1 cellular context compared by ENCODE assay signal in the genomic region with DNA sequence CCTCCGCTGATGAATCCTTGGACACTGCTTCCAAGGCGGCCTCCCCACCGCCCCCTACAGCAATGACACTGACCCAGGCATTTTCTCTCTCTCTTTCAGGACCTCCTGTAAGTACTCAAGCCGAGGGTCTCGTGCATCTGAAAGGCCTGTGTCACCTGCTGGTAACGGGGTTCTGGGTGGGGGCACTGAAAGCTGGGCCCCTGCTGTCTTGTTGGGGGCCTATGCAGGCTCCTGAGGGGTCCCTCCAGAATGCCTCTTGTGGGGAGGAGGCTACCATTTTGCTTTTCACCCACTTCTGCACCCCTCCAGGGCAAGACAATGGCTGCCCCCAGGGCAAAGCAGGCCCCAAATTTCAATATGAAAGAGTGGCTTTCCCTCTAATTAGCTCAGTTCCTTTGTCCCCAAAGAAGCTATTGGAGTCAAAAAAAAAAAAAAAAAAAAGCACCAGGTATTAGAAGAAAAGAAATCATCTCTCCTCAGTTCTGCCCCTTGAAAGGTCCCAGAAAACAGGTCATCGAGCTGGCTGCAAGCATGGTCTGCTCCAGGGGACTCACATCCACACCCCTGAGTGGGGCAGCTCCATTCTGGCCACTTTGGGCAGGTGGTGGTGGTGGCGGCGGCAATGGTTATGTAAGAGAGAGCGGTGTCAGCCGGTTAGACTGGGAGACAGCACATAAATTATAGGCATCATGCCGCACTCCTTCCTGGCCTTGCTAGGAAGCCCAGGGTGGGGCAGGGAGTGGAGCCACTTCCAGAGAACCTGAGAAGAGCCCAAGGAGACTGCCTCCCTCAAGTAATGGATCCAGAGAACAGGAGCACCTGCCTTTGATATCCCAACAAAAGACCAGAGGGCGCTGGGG.
TF ChIP-seq lines count a peak whose summit lies in the region.

No MANE protein-coding gene starts in this region.

TF ChIP-seq in K562, 482 proteins besides CTCF, POLR2A, EP300 and RAD21:
- TF ChIP-seq, protein P1, sequence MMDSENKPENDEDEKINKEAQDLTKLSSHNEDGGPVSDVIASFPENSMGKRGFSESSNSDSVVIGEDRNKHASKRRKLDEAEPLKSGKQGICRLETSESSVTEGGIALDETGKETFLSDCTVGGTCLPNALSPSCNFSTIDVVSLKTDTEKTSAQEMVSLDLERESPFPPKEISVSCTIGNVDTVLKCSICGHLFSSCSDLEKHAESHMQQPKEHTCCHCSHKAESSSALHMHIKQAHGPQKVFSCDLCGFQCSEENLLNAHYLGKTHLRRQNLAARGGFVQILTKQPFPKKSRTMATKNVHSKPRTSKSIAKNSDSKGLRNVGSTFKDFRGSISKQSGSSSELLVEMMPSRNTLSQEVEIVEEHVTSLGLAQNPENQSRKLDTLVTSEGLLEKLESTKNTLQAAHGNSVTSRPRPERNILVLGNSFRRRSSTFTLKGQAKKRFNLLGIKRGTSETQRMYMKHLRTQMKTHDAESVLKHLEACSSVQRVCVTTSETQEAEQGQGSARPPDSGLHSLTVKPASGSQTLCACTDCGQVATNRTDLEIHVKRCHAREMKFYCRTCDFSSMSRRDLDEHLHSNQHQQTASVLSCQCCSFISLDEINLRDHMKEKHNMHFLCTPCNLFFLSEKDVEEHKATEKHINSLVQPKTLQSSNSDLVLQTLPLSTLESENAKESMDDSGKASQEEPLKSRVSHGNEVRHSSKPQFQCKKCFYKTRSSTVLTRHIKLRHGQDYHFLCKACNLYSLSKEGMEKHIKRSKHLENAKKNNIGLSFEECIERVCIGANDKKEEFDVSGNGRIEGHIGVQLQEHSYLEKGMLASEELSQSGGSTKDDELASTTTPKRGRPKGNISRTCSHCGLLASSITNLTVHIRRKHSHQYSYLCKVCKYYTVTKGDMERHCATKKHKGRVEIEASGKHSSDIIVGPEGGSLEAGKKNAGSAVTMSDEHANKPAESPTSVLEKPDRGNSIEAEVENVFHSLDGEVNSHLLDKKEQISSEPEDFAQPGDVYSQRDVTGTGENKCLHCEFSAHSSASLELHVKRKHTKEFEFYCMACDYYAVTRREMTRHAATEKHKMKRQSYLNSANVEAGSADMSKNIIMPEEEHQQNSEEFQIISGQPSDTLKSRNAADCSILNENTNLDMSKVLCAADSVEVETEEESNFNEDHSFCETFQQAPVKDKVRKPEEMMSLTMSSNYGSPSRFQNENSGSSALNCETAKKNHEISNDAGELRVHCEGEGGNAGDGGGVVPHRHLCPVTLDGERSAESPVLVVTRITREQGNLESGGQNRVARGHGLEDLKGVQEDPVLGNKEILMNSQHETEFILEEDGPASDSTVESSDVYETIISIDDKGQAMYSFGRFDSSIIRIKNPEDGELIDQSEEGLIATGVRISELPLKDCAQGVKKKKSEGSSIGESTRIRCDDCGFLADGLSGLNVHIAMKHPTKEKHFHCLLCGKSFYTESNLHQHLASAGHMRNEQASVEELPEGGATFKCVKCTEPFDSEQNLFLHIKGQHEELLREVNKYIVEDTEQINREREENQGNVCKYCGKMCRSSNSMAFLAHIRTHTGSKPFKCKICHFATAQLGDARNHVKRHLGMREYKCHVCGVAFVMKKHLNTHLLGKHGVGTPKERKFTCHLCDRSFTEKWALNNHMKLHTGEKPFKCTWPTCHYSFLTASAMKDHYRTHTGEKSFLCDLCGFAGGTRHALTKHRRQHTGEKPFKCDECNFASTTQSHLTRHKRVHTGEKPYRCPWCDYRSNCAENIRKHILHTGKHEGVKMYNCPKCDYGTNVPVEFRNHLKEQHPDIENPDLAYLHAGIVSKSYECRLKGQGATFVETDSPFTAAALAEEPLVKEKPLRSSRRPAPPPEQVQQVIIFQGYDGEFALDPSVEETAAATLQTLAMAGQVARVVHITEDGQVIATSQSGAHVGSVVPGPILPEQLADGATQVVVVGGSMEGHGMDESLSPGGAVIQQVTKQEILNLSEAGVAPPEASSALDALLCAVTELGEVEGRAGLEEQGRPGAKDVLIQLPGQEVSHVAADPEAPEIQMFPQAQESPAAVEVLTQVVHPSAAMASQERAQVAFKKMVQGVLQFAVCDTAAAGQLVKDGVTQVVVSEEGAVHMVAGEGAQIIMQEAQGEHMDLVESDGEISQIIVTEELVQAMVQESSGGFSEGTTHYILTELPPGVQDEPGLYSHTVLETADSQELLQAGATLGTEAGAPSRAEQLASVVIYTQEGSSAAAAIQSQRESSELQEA (IDR thresholded peaks at IDR 0.05; ENCODE audit: low read depth) = no peak
- no peak for TF ChIP-seq SUPT5H (IDR thresholded peaks at IDR 0.05)
- TF ChIP-seq MEIS2 (IDR thresholded peaks at IDR 0.05; ENCODE audit: partially characterized antibody) = peak; percentile 40
- TF ChIP-seq, protein P2, sequence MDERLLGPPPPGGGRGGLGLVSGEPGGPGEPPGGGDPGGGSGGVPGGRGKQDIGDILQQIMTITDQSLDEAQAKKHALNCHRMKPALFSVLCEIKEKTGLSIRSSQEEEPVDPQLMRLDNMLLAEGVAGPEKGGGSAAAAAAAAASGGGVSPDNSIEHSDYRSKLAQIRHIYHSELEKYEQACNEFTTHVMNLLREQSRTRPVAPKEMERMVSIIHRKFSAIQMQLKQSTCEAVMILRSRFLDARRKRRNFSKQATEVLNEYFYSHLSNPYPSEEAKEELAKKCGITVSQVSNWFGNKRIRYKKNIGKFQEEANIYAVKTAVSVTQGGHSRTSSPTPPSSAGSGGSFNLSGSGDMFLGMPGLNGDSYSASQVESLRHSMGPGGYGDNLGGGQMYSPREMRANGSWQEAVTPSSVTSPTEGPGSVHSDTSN (CRISPR knock-in tag; IDR thresholded peaks at IDR 0.05; ENCODE audit: low read depth) = no peak
- TF ChIP-seq, protein P2 (tag; conservative IDR thresholded peaks at IDR 0.05; ENCODE audit: low read depth) = 0 out of 2 replicates have a peak, but pooled peaks have one; percentile 20
- TF ChIP-seq ZNF184 (CRISPR knock-in tag; IDR thresholded peaks at IDR 0.05) = no peak
